ENCODE assay signal across 32 cellular contexts in genomic region chr4:37995981-37996770, GRCh38. TPM values are rescaled to one million over a fixed set of nuclear protein-coding genes. Genes with fewer than 3 reads are reported as not detected.
DNase-seq lines count a peak whose midpoint lies in the region; TF ChIP-seq lines count a peak whose summit lies in the region.
"Had no signal": no experiment of that assay in that cellular context is flagged by ENCODE, and none has a peak within 500 bp of the region (broad histone marks: within the 10 kb centered on the region; RNA-seq: fewer than 3 reads in every experiment).

No MANE protein-coding gene starts in this region.

- no peak for DNase-seq in T-helper 1 cell
- DNase-seq in hepatocyte (ENCODE audit: low spot score), result no peak
- DNase-seq in sigmoid colon, result no peak
- no peak for DNase-seq in vagina (ENCODE audit: extremely low spot score in 2 of 2)
- DNase-seq in NCI-H2029 treated with DMSO at 0.1 percent for 48 hours (lab: John Stamatoyannopoulos, UW), result no peak
- DNase-seq in DMS 273 treated with DMSO at 0.1 percent for 48 hours (lab: John Stamatoyannopoulos, UW), result no peak
- no peak for DNase-seq in stimulated activated CD4-positive, alpha-beta T cell treated with anti-CD3 and anti-CD28 coated beads, Interleukin-1b, Interleukin-23, amount 100 ng/mL, for 48 hours
- DNase-seq: activated CD8-positive, alpha-beta T cell treated with anti-CD3 and anti-CD28 coated beads for 36 hours; activated naive CD4-positive, alpha-beta T cell treated with anti-CD3 and anti-CD28 coated beads, Interleukin-2, amount 10 ng/mL, durations not matched to agents 7 days and 5 days; adrenal gland; cerebellar nuclear complex; dorsolateral prefrontal cortex; gastrocnemius medialis; HCEC 1CT; MG63; midbrain; NCI-H1105 treated with DMSO at 0.1 percent for 48 hours; NCI-H187 treated with DMSO at 0.1 percent for 48 hours; NCI-H2171 treated with DMSO at 0.1 percent for 48 hours; NCI-H510A treated with DMSO at 0.1 percent for 48 hours; SHP77; stimulated activated naive CD8-positive, alpha-beta T cell treated with anti-CD3 and anti-CD28 coated beads, Interleukin-15, Interleukin-2, amounts not matched to agents 100 U/mL and 50 U/mL, for 24 hours had no signal

- H3K27me3 ChIP-seq in hepatocyte (no peaks in the 10 kb centered on the region), sigmoid colon (no peaks in the 10 kb centered on the region), vagina (no peaks in the 10 kb centered on the region)
- H3K27me3 ChIP-seq: adrenal gland; BLaER1 treated with 17β-estradiol and CSF1 and Interleukin-3, amounts not matched to agents 10 nM and 100 nM; dorsolateral prefrontal cortex; gastrocnemius medialis; MG63; tibial nerve had no signal

- TF ChIP-seq EP300 in sigmoid colon (IDR thresholded peaks at IDR 0.05), result no peak

- WGBS in hepatocyte (ENCODE audit: low lambda C conversion rate, missing lambda C conversion rate), result 88% methylated on average over 7 of the region's 7 CpGs
- WGBS in sigmoid colon, 2 donors, result 31 to 75% methylated on average over 7 of the region's 7 CpGs

- TF ChIP-seq CTCF in hepatocyte (IDR thresholded peaks at IDR 0.05; ENCODE audit: poor library complexity) (no peak), sigmoid colon (IDR thresholded peaks at IDR 0.05) (no peak), vagina (IDR thresholded peaks at IDR 0.05) (no peak)

- H3K9me3 Mint-ChIP-seq in T-helper 1 cell treated with Interleukin-12 subunit alpha and Interleukin-12 subunit beta and Interleukin-4 antibody, amounts not matched to agents 30 μg/mL and 1 μg/mL, for 36 hours, result no peaks in the 10 kb centered on the region
- H3K9me3 Mint-ChIP-seq: activated CD8-positive, alpha-beta T cell treated with anti-CD3 and anti-CD28 coated beads for 36 hours; activated naive CD4-positive, alpha-beta T cell treated with anti-CD3 and anti-CD28 coated beads, Interleukin-2, amount 10 ng/mL, durations not matched to agents 7 days and 5 days; natural killer cell treated with Interleukin-12 subunit alpha and Interleukin-12 subunit beta and Interleukin-15 and Interleukin-18, amount 100 ng/mL, for 72 hours; T-helper 2 cell treated with Interferon-gamma antibody and Interleukin-4, amounts not matched to agents 5 μg/mL and 100 μg/mL, for 36 hours had no signal

- no peaks in the 10 kb centered on the region for H3K27me3 Mint-ChIP-seq in T-helper 1 cell treated with Interleukin-12 subunit alpha and Interleukin-12 subunit beta and Interleukin-4 antibody, amounts not matched to agents 30 μg/mL and 1 μg/mL, for 36 hours (ENCODE audit: low read depth)
- H3K27me3 Mint-ChIP-seq: activated CD8-positive, alpha-beta T cell treated with anti-CD3 and anti-CD28 coated beads for 36 hours; activated naive CD4-positive, alpha-beta T cell treated with anti-CD3 and anti-CD28 coated beads, Interleukin-2, amount 10 ng/mL, durations not matched to agents 7 days and 5 days; brain; natural killer cell treated with Interleukin-12 subunit alpha and Interleukin-12 subunit beta and Interleukin-15 and Interleukin-18, amount 100 ng/mL, for 72 hours had no signal

- no peaks in the 10 kb centered on the region for H4K20me1 ChIP-seq in hepatocyte (ENCODE audit: insufficient read depth, poor library complexity, severe bottlenecking)

- H3K4me1 ChIP-seq in hepatocyte (ENCODE audit: insufficient read depth) (peaks cover under 1% of the 10 kb centered on the region), sigmoid colon (peaks cover 0 to 88% (median 73%) of the 10 kb centered on the region in 4 donors), vagina (peaks cover 34% of the 10 kb centered on the region)

- H3K4me3 ChIP-seq in hepatocyte, result no peak overlapping the region
- no peak overlapping the region for H3K4me3 ChIP-seq in sigmoid colon
- H3K4me3 ChIP-seq in vagina, result no peak overlapping the region
- H3K4me3 ChIP-seq: adrenal gland; BLaER1 treated with 17β-estradiol and CSF1 and Interleukin-3, amounts not matched to agents 10 nM and 100 nM; dorsolateral prefrontal cortex; gastrocnemius medialis; MG63; skin epidermis; tibial nerve had no signal

- no peaks in the 10 kb centered on the region for H3K36me3 Mint-ChIP-seq in T-helper 1 cell treated with Interleukin-12 subunit alpha and Interleukin-12 subunit beta and Interleukin-4 antibody, amounts not matched to agents 30 μg/mL and 1 μg/mL, for 36 hours (ENCODE audit: low read depth)
- H3K36me3 Mint-ChIP-seq: brain; natural killer cell treated with Interleukin-12 subunit alpha and Interleukin-12 subunit beta and Interleukin-15 and Interleukin-18, amount 100 ng/mL, for 72 hours had no signal

- H3K9me3 ChIP-seq in hepatocyte (ENCODE audit: low read depth) (no peaks in the 10 kb centered on the region), sigmoid colon (no peaks in the 10 kb centered on the region), vagina (no peaks in the 10 kb centered on the region)
- H3K9me3 ChIP-seq: adrenal gland, gastrocnemius medialis, MG63, tibial nerve had no signal

- H3K4me3 Mint-ChIP-seq in T-helper 1 cell treated with Interleukin-12 subunit alpha and Interleukin-12 subunit beta and Interleukin-4 antibody, amounts not matched to agents 30 μg/mL and 1 μg/mL, for 36 hours, result no peak overlapping the region
- H3K4me3 Mint-ChIP-seq: activated CD8-positive, alpha-beta T cell treated with anti-CD3 and anti-CD28 coated beads for 36 hours; activated naive CD4-positive, alpha-beta T cell treated with anti-CD3 and anti-CD28 coated beads, Interleukin-2, amount 10 ng/mL, durations not matched to agents 7 days and 5 days; natural killer cell treated with Interleukin-12 subunit alpha and Interleukin-12 subunit beta and Interleukin-15 and Interleukin-18, amount 100 ng/mL, for 72 hours; T-helper 2 cell treated with Interferon-gamma antibody and Interleukin-4, amounts not matched to agents 5 μg/mL and 100 μg/mL, for 36 hours had no signal

- H3K36me3 ChIP-seq in hepatocyte (replicated peaks; ENCODE audit: insufficient read depth, low read depth), result no peaks in the 10 kb centered on the region
- H3K36me3 ChIP-seq in sigmoid colon, result no peaks in the 10 kb centered on the region
- H3K36me3 ChIP-seq in vagina, result no peaks in the 10 kb centered on the region
- H3K36me3 ChIP-seq: adrenal gland, gastrocnemius medialis, MG63, tibial nerve had no signal

- intact Hi-C loops in sigmoid colon (cut with DNase I), result no loop called here
- intact Hi-C loops in vagina (cut with DNase I), result no loop called here

- TF ChIP-seq POLR2A in sigmoid colon (IDR thresholded peaks at IDR 0.05), result no peak
- TF ChIP-seq POLR2A in vagina (IDR thresholded peaks at IDR 0.05), result no peak

- peaks cover 88% of the 10 kb centered on the region for H3K79me2 ChIP-seq in hepatocyte

- peak overlapping the region; percentile 65 for H3K27ac Mint-ChIP-seq in T-helper 1 cell treated with Interleukin-12 subunit alpha and Interleukin-12 subunit beta and Interleukin-4 antibody, amounts not matched to agents 30 μg/mL and 1 μg/mL, for 36 hours
- H3K27ac Mint-ChIP-seq: activated CD8-positive, alpha-beta T cell treated with anti-CD3 and anti-CD28 coated beads for 36 hours; activated naive CD4-positive, alpha-beta T cell treated with anti-CD3 and anti-CD28 coated beads, Interleukin-2, amount 10 ng/mL, durations not matched to agents 7 days and 5 days; natural killer cell treated with Interleukin-12 subunit alpha and Interleukin-12 subunit beta and Interleukin-15 and Interleukin-18, amount 100 ng/mL, for 72 hours had no signal

- no peaks in the 10 kb centered on the region for H3K9me2 ChIP-seq in hepatocyte (replicated peaks; ENCODE audit: insufficient read depth)

- peaks cover 22% of the 10 kb centered on the region for H3K4me1 Mint-ChIP-seq in T-helper 1 cell treated with Interleukin-12 subunit alpha and Interleukin-12 subunit beta and Interleukin-4 antibody, amounts not matched to agents 30 μg/mL and 1 μg/mL, for 36 hours (ENCODE audit: low read depth)

- no peak overlapping the region for H2AFZ ChIP-seq in hepatocyte

- H3K27ac ChIP-seq in hepatocyte (peak overlapping the region; percentile 27), sigmoid colon (peak overlapping the region; percentile 58 to 98 (median 72)), vagina (peak overlapping the region; percentile 15)
- H3K27ac ChIP-seq: 22Rv1; adrenal gland; BLaER1 treated with 17β-estradiol and CSF1 and Interleukin-3, amounts not matched to agents 10 nM and 100 nM; dorsolateral prefrontal cortex; gastrocnemius medialis; KMS-11 had no signal

- no peak overlapping the region for H3K4me2 ChIP-seq in hepatocyte
- H3K4me2 ChIP-seq: BLaER1 treated with 17β-estradiol and CSF1 and Interleukin-3, amounts not matched to agents 10 nM and 100 nM; KMS-11 had no signal

RNA-seq across cellular contexts. Expression of gene PTTG2, which starts 36.0 kb away (rescaled TPM):
- total RNA-seq in hepatocyte (not detected in 2 replicates), sigmoid colon (1 to 10 TPM; 2.4 to 7.7 (median 6.3) TPM), vagina (2.5 TPM)
- polyA plus RNA-seq in hepatocyte (not detected in 2 replicates), sigmoid colon (under 1 TPM in 1 of 3 donors, not detected in 2; 0.28 TPM)
- total RNA-seq: activated CD8-positive, alpha-beta T cell treated with anti-CD3 and anti-CD28 coated beads for 36 hours; pulmonary artery endothelial cell had no signal

Comparison
In these comparisons a context has a peak if more than half of its experiments do, and no peak if none do; other contexts are left out.
1. H3K27ac ChIP-seq: peak in every context shown above with its lines; median percentile 72 in sigmoid colon; 27 in hepatocyte; 15 in vagina.